In the genomic region with DNA sequence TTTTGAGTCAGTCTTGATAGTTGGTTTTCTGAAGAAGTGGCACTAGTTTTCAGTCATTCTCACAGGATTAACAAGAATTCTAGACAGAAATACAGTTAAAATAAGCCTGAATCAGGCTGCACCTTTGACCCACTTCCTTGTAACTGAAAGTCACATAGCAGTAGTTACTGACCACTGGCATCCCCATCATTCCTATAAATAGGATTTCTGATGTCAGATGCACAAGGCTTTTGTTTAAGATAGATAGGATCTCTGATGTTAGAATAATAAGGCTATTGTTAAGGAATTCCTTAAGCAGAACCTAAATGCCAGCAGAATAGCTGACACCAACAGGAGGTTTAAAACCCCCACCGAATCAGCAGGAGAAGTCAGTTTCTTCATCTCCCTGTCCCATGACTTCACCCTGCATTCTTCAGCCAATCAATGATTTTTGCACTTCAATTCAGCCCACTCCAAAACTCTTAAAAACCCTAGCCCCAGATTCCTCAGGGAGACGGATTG, we compare ENCODE assay signal across 11 cellular contexts. TPM values are rescaled to one million over a fixed set of nuclear protein-coding genes. Genes with fewer than 3 reads are reported as not detected.
DNase-seq lines count a peak whose midpoint lies in the region; FAIRE-seq and TF ChIP-seq lines count a peak whose summit lies in the region.
"Had no signal": no experiment of that assay in that cellular context is flagged by ENCODE, and none has a peak within 500 bp of the region (broad histone marks: within the 10 kb centered on the region; RNA-seq: fewer than 3 reads in every experiment).

No MANE protein-coding gene starts in this region.

- no peak for TF ChIP-seq CTCF in fibroblast of mammary gland (conservative IDR thresholded peaks at IDR 0.05; ENCODE audit: control insufficient read depth, insufficient read depth, low read depth, low read length)
- no peak for TF ChIP-seq CTCF in retinal pigment epithelial cell (conservative IDR thresholded peaks at IDR 0.05; ENCODE audit: low read depth, low read length)

- no peak overlapping the region for H3K4me3 ChIP-seq in fibroblast of mammary gland (ENCODE audit: control insufficient read depth, low read depth, low read length)
- no peak overlapping the region for H3K4me3 ChIP-seq in retinal pigment epithelial cell (ENCODE audit: low read length)

- TF ChIP-seq POLR2A in GM12891 (IDR thresholded peaks at IDR 0.05; ENCODE audit: low read depth, low read length) = no peak

- DNase-seq in H4 (ENCODE audit: low spot score) (peak; percentile 26), RPMI7951 (ENCODE audit: low read depth) (peak; percentile 88), fibroblast of mammary gland (ENCODE audit: low read depth) (peak; percentile 35), retinal pigment epithelial cell (ENCODE audit: low read depth) (peak; percentile 96), NCI-H2196 treated with DMSO at 0.1 percent for 48 hours (lab: John Stamatoyannopoulos, UW; ENCODE audit: unreplicated experiment) (no peak), GM12891 (ENCODE audit: insufficient read length, low spot score) (no peak), activated gamma-delta T cell (lab: John Stamatoyannopoulos, UW) (no peak)
- DNase-seq: activated naive CD8-positive, alpha-beta T cell treated with anti-CD3 and anti-CD28 coated beads, Interleukin-2, amount 50 U/mL, for 24 hours; DMS53; NCI-H187 treated with DMSO at 0.1 percent for 48 hours had no signal

- no peak for FAIRE-seq in GM12891 (lab: Jason Lieb, UNC)
- FAIRE-seq: islet of Langerhans had no signal

TF ChIP-seq in GM12891, 5 proteins besides CTCF, POLR2A, EP300 and RAD21:
- no peak for TF ChIP-seq POLR2AphosphoS5 (IDR thresholded peaks at IDR 0.05; ENCODE audit: low read depth, low read length)
- TF ChIP-seq SPI1 (IDR thresholded peaks at IDR 0.05; ENCODE audit: low read depth, low read length) = no peak

RNA-seq across cellular contexts. Expression of gene ZBTB24, which starts 30.6 kb away (rescaled TPM):
- total RNA-seq in H4 (2014; rRNA removed; shearing (Covaris generic)) = 5.2 and 6.1 TPM in 2 replicates
- total RNA-seq in RPMI7951 (2014; rRNA removed; shearing (Covaris generic)) = 7.9 and 8.4 TPM in 2 replicates
- 5.2 TPM for polyA plus RNA-seq in GM12891 (2012; ENCODE audit: low read depth, missing spikeins)

RNA-seq across cellular contexts. Expression of gene MICAL1, which starts 58.0 kb away (rescaled TPM):
- total RNA-seq in H4 (2014; rRNA removed; shearing (Covaris generic)) = 3.5 and 5.8 TPM in 2 replicates
- total RNA-seq in RPMI7951 (2014; rRNA removed; shearing (Covaris generic)) = 19.9 and 22.3 TPM in 2 replicates
- polyA plus RNA-seq in GM12891 (2012; ENCODE audit: low read depth, missing spikeins) = 39.9 TPM

Comparison
In these comparisons a context has a peak if more than half of its experiments do, and no peak if none do; other contexts are left out.
1. DNase-seq: peak in H4 (single experiment), RPMI7951 (single experiment), fibroblast of mammary gland (single experiment) and retinal pigment epithelial cell (single experiment); none in NCI-H2196 treated with DMSO at 0.1 percent for 48 hours (single experiment), GM12891 (single experiment) and activated gamma-delta T cell (single experiment).